ENCODE assay signal across 20 cellular contexts in genomic region chr3:41290306-41290705, GRCh38.
A peak's percentile ranks its signal among the peaks of the same experiment; 100 is the strongest.
DNase-seq lines count a peak whose midpoint lies in the region; ATAC-seq, FAIRE-seq and TF ChIP-seq lines count a peak whose summit lies in the region.
"Had no signal": no experiment of that assay in that cellular context is flagged by ENCODE, and none has a peak within 500 bp of the region (broad histone marks: within the 10 kb centered on the region; RNA-seq: fewer than 3 reads in every experiment).

No MANE protein-coding gene starts in this region.

- peak overlapping the region; percentile 3; the same call in 1 of the 2 replicates for H3K4me2 ChIP-seq in HepG2 (ENCODE audit: low read depth, low read length)
- H3K4me2 ChIP-seq: BLaER1 had no signal

- no peak overlapping the region for H2AFZ ChIP-seq in HepG2 (ENCODE audit: low read length)

- in situ Hi-C loops in HepG2 (cut with HindIII; ENCODE audit: extremely low pct_ligation_motif_present, low pct_unique_long_range_greater_than_20kb): no loop called here
- in situ Hi-C loops in brain microvascular endothelial cell (cut with HindIII; ENCODE audit: low pct_ligation_motif_present, low sequenced_read_pairs): no loop called here

- H3K27ac ChIP-seq in HepG2 (ENCODE audit: extremely low read length, insufficient read depth, low read length) (peak overlapping the region; percentile 47), right lobe of liver (no peak overlapping the region), brain microvascular endothelial cell (no peak overlapping the region), sigmoid colon (no peak overlapping the region)
- H3K27ac ChIP-seq: 22Rv1, BLaER1, C4-2B had no signal

- TF ChIP-seq POLR2A in HepG2 (IDR thresholded peaks at IDR 0.05; ENCODE audit: insufficient read depth in 1 of 2, low read depth in 2 of 2, low read length in 2 of 2): no peak
- TF ChIP-seq POLR2A in right lobe of liver (IDR thresholded peaks at IDR 0.05): no peak
- TF ChIP-seq POLR2A in sigmoid colon (IDR thresholded peaks at IDR 0.05): no peak

- H3K27me3 Mint-ChIP-seq in WTC11 (ENCODE audit: low read depth): no peaks in the 10 kb centered on the region
- no peaks in the 10 kb centered on the region for H3K27me3 Mint-ChIP-seq in glutamatergic neuron (ENCODE audit: unreplicated experiment)
- H3K27me3 Mint-ChIP-seq: B cell; CD4-positive, CD25-positive, alpha-beta regulatory T cell had no signal

- H3K4me1 ChIP-seq in HepG2 (ENCODE audit: insufficient read depth, low read length): peaks cover 65% of the 10 kb centered on the region
- no peaks in the 10 kb centered on the region for H3K4me1 ChIP-seq in right lobe of liver
- no peaks in the 10 kb centered on the region for H3K4me1 ChIP-seq in sigmoid colon
- H3K4me1 ChIP-seq: Caco-2, HAP-1 had no signal

- POLR2A ChIA-PET in HepG2 (lab: Yijun Ruan, JAX) (interaction anchor here (1.0 kb wide), 1 partner anchor 14 kb away, joined by 3 read pairs; no protein-coding TSS in a partner anchor), WTC11 (lab: Charles Lee) (no interaction called here)

- H3K27me3 ChIP-seq in HepG2 (ENCODE audit: control insufficient read depth in 1 of 2, insufficient read depth in 2 of 2, low read length in 2 of 2) (no peaks in the 10 kb centered on the region), right lobe of liver (no peaks in the 10 kb centered on the region), brain microvascular endothelial cell (replicated peaks) (no peaks in the 10 kb centered on the region), sigmoid colon (no peaks in the 10 kb centered on the region)
- H3K27me3 ChIP-seq: BLaER1 had no signal

- no peaks in the 10 kb centered on the region for H3K36me3 Mint-ChIP-seq in WTC11
- no peaks in the 10 kb centered on the region for H3K36me3 Mint-ChIP-seq in glutamatergic neuron (ENCODE audit: unreplicated experiment)

- H3K9ac ChIP-seq in HepG2 (ENCODE audit: insufficient read depth, low read depth, low read length): no peak overlapping the region
- H3K9ac ChIP-seq: BLaER1 had no signal

- WGBS in HepG2 (ENCODE audit: low lambda C conversion rate): no CpG with 5 or more reads among the region's 2 CpGs
- 100% methylated on average over 2 of the region's 2 CpGs for WGBS in right lobe of liver (ENCODE audit: insufficient coverage, low coverage, low lambda C conversion rate, missing lambda C conversion rate)
- WGBS in sigmoid colon, 2 donors: 96% methylated on average over 2 of the region's 2 CpGs

- no peak for TF ChIP-seq CTCF in HepG2 (CRISPR knock-in tag; IDR thresholded peaks at IDR 0.05)
- TF ChIP-seq CTCF in right lobe of liver (IDR thresholded peaks at IDR 0.05): no peak
- no peak for TF ChIP-seq CTCF in WTC11 (IDR thresholded peaks at IDR 0.05)
- TF ChIP-seq CTCF in glutamatergic neuron (IDR thresholded peaks at IDR 0.05; ENCODE audit: partially characterized antibody, unreplicated experiment): no peak
- no peak for TF ChIP-seq CTCF in brain microvascular endothelial cell (IDR thresholded peaks at IDR 0.05; ENCODE audit: low read depth, low read length, missing control alignments)
- TF ChIP-seq CTCF in sigmoid colon (IDR thresholded peaks at IDR 0.05): no peak

- H3K4me3 Mint-ChIP-seq in WTC11 (no peak overlapping the region), glutamatergic neuron (ENCODE audit: unreplicated experiment) (no peak overlapping the region)
- H3K4me3 Mint-ChIP-seq: B cell; CD4-positive, CD25-positive, alpha-beta regulatory T cell; CD8-positive, alpha-beta T cell; HFFc6 had no signal

- H3K36me3 ChIP-seq in HepG2 (replicated peaks in 1 of 2; ENCODE audit: control insufficient read depth in 1 of 2, insufficient read depth in 2 of 2, low read length in 2 of 2) (no peaks in the 10 kb centered on the region), right lobe of liver (no peaks in the 10 kb centered on the region), brain microvascular endothelial cell (replicated peaks) (no peaks in the 10 kb centered on the region), sigmoid colon (no peaks in the 10 kb centered on the region)
- H3K36me3 ChIP-seq: BLaER1, HAP-1 had no signal

- no peaks in the 10 kb centered on the region for H3K9me3 ChIP-seq in HepG2 (ENCODE audit: low read length)
- H3K9me3 ChIP-seq in right lobe of liver: no peaks in the 10 kb centered on the region
- no peaks in the 10 kb centered on the region for H3K9me3 ChIP-seq in sigmoid colon
- H3K9me3 ChIP-seq: BLaER1, Caco-2, HAP-1 had no signal

- peak in 1 of 2 experiments; percentile 46; a peak in 1 of 4 replicates for TF ChIP-seq EP300 in HepG2 (IDR thresholded peaks at IDR 0.05; ENCODE audit: low read depth in 2 of 2, low read length in 2 of 2)
- TF ChIP-seq EP300 in HepG2 (CRISPR knock-in tag; IDR thresholded peaks at IDR 0.05; ENCODE audit: borderline replicate concordance): no peak
- TF ChIP-seq EP300 in sigmoid colon (IDR thresholded peaks at IDR 0.05): no peak

- no peak for TF ChIP-seq RAD21 in HepG2 (CRISPR knock-in tag; IDR thresholded peaks at IDR 0.05)

- no peaks in the 10 kb centered on the region for H3K79me2 ChIP-seq in HepG2 (ENCODE audit: insufficient read depth, low read length)

- H3K4me1 Mint-ChIP-seq in WTC11: peaks cover 10% of the 10 kb centered on the region
- H3K4me1 Mint-ChIP-seq in glutamatergic neuron (ENCODE audit: low read depth, unreplicated experiment): peaks cover 27% of the 10 kb centered on the region
- H3K4me1 Mint-ChIP-seq: B cell had no signal

- peak; percentile 51 for DNase-seq in HepG2 (ENCODE audit: low spot score)
- no peak for DNase-seq in right lobe of liver
- DNase-seq in WTC11 (ENCODE audit: low spot score): no peak
- DNase-seq in glutamatergic neuron: no peak
- DNase-seq in brain microvascular endothelial cell: no peak
- DNase-seq in sigmoid colon: no peak
- DNase-seq: Caco-2; CD4-positive, CD25-positive, alpha-beta regulatory T cell; CD8-positive, alpha-beta T cell; DMS153; DND-41; HFFc6 had no signal

- no peak for FAIRE-seq in HepG2 (lab: Jason Lieb, UNC)
- FAIRE-seq: A204.1, G401.6 had no signal

- no TSS peak for BruUV-seq in HepG2 (replicated peaks; lab: Mats Ljungman, UMichigan)

- intact Hi-C loops in HepG2 (cut with micrococcal nuclease; ENCODE audit: unreplicated experiment): no loop called here
- intact Hi-C loops in right lobe of liver (cut with DNase I): no loop called here
- intact Hi-C loops in sigmoid colon (cut with DNase I): no loop called here

- no peak overlapping the region for H3K4me3 ChIP-seq in HepG2 (replicated peaks in 1 of 3; ENCODE audit: insufficient read depth in 1 of 3, low read depth in 2 of 3, low read length in 3 of 3)
- no peak overlapping the region for H3K4me3 ChIP-seq in right lobe of liver
- H3K4me3 ChIP-seq in brain microvascular endothelial cell (ENCODE audit: low read depth, low read length): no peak overlapping the region
- no peak overlapping the region for H3K4me3 ChIP-seq in sigmoid colon
- H3K4me3 ChIP-seq: BLaER1, HAP-1 had no signal

- ATAC-seq in HepG2 (peak; percentile 54), right lobe of liver (no peak), WTC11 (no peak), esophagus mucosa (no peak)
- ATAC-seq: CD8-positive, alpha-beta T cell had no signal

- CTCF ChIA-PET in HepG2 (lab: Yijun Ruan, JAX; ENCODE audit: low intra/inter-chr PET ratio, low total read pairs) (no interaction called here), WTC11 (lab: Charles Lee) (no interaction called here)

- H4K20me1 ChIP-seq in HepG2 (ENCODE audit: insufficient read depth, low read length): no peaks in the 10 kb centered on the region
- H4K20me1 ChIP-seq: BLaER1 had no signal

- peaks cover 5% of the 10 kb centered on the region for H3K9me3 Mint-ChIP-seq in WTC11
- no peaks in the 10 kb centered on the region for H3K9me3 Mint-ChIP-seq in glutamatergic neuron (ENCODE audit: unreplicated experiment)
- H3K9me3 Mint-ChIP-seq: CD8-positive, alpha-beta T cell; HFFc6 had no signal

- H3K27ac Mint-ChIP-seq in WTC11: peak overlapping the region; percentile 7; the same call in 1 of the 2 replicates
- peak overlapping the region; percentile 83 for H3K27ac Mint-ChIP-seq in glutamatergic neuron (ENCODE audit: unreplicated experiment)
- H3K27ac Mint-ChIP-seq: B cell; CD4-positive, CD25-positive, alpha-beta regulatory T cell; CD8-positive, alpha-beta T cell; HFFc6 had no signal

TF ChIP-seq in HepG2, 621 proteins besides CTCF, POLR2A, EP300 and RAD21 (continues in another document):
- TF ChIP-seq ZNF543 (CRISPR knock-in tag; IDR thresholded peaks at IDR 0.05): no peak
- no peak for TF ChIP-seq ZNF740 (CRISPR knock-in tag; IDR thresholded peaks at IDR 0.05)
- peak in 1 of 2 experiments; percentile 61; a peak in 2 of 4 replicates for TF ChIP-seq ATF4 (CRISPR knock-in tag; IDR thresholded peaks at IDR 0.05)
- peak; percentile 75 for TF ChIP-seq SP5 (CRISPR knock-in tag; IDR thresholded peaks at IDR 0.05; ENCODE audit: borderline replicate concordance, low read depth)

TF ChIP-seq in WTC11, 78 proteins besides CTCF, POLR2A, EP300 and RAD21:
- no peak for TF ChIP-seq ZNF138 (CRISPR knock-in tag; conservative IDR thresholded peaks at IDR 0.05)

Comparison
In these comparisons a context has a peak if more than half of its experiments do, and no peak if none do; other contexts are left out.
1. Of the 50 proteins assayed by ChIP-seq in both HepG2 and WTC11: peak only in HepG2: FOXP4; only in WTC11: none; in both: none; in neither: 49.